In the genomic region with DNA sequence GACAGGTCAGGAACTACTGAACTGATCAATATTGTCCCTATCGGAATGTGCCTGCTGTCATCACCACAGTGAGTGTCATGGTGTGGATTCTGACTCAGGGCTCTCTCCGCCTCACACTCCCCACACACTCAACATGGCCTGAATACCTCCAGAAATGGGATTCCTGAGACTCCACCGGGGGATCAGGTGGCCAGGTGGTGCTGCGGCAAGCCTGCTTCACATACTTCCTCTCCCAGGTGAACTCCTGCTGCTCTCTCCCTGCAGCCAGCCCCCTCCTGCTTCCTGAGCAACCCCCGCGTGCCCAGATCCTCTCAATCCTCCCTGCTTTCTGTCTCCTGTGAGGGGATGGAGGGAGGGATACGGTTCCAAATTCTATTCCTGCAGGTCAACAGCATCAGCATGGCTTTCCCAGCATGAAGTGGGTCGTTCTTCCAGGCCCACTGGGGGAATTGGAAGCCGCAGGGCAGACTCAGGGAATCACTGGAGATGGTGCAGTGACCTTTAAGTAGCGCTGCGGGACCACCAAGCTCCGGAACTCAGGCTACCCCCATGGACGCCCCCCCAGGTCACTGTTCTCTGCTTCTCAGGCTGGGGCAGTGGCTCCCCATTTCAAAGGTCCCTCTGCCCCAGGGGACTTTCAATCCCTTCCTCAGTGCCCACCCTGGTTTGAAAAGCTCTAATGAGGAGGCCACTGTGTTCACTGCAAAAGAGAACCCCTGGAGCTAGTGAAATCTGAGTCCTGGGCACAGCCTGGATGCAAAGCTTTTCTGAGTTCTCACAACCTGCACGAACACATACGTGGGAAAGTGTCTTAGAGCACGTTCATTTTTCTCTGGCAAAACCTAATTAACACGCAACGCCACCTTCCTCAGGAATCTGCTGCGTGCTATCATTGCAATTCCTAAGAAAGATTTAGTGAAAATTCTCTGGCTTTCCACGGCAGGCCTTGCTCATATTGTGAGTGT, we compare ENCODE assay signal across 17 cellular contexts.
DNase-seq lines count a peak whose midpoint lies in the region; ATAC-seq and TF ChIP-seq lines count a peak whose summit lies in the region.
"Had no signal": no experiment of that assay in that cellular context is flagged by ENCODE, and none has a peak within 500 bp of the region (broad histone marks: within the 10 kb centered on the region; RNA-seq: fewer than 3 reads in every experiment).

No MANE protein-coding gene starts in this region.

- no peak overlapping the region for H3K18ac ChIP-seq in IMR-90 (ENCODE audit: low read depth, low read length)

- 0 out of 2 replicates have a peak overlapping the region, but pooled peaks have one; percentile 36 for H2BK120ac ChIP-seq in IMR-90 (ENCODE audit: low read depth, low read length)

- no peak overlapping the region for H2AFZ ChIP-seq in IMR-90 (replicated peaks; ENCODE audit: low read length, poor library complexity)
- no peak overlapping the region for H2AFZ ChIP-seq in hepatocyte
- H2AFZ ChIP-seq: PC-9 had no signal

- no peak overlapping the region for H3K9ac ChIP-seq in IMR-90 (ENCODE audit: low read depth, low read length)

- H4K20me1 ChIP-seq in IMR-90 (ENCODE audit: insufficient read depth, low read length) (no peaks in the 10 kb centered on the region), hepatocyte (ENCODE audit: insufficient read depth, poor library complexity, severe bottlenecking) (no peaks in the 10 kb centered on the region)
- H4K20me1 ChIP-seq: BLaER1 treated with 17β-estradiol and CSF1 and Interleukin-3, amounts not matched to agents 10 nM and 100 nM had no signal

- no peak for TF ChIP-seq RAD21 in IMR-90 (IDR thresholded peaks at IDR 0.05; ENCODE audit: low read length)

- H3K14ac ChIP-seq in IMR-90 (replicated peaks; ENCODE audit: low read depth, low read length), result no peak overlapping the region; the same call in 1 of the 2 replicates

- H2BK5ac ChIP-seq in IMR-90 (ENCODE audit: low read depth, low read length, poor library complexity, severe bottlenecking), result no peak overlapping the region

- peak overlapping the region in 1 of 2 experiments; percentile 24; a peak in 1 of 4 replicates for H4K8ac ChIP-seq in IMR-90 (ENCODE audit: low read depth in 2 of 2, low read length in 2 of 2)

- peak overlapping the region; percentile 74; the same call in 1 of the 2 replicates for H3K4ac ChIP-seq in IMR-90 (ENCODE audit: low read depth, low read length)

- in situ Hi-C loops in IMR-90 (cut with MboI; ENCODE audit: low sequenced_read_pairs), result no loop called here

- TF ChIP-seq POLR2A in IMR-90 (IDR thresholded peaks at IDR 0.05; ENCODE audit: low read depth, low read length), result no peak

- H3K27ac ChIP-seq in IMR-90 (ENCODE audit: insufficient read depth, low read length) (no peak overlapping the region), hepatocyte (peak overlapping the region; percentile 70)
- H3K27ac ChIP-seq: PC-9 had no signal

- dilution Hi-C loops in IMR-90 (cut with HindIII; ENCODE audit: low sequenced_read_pairs, unreplicated experiment), result no loop called here

- ATAC-seq in IMR-90 (ENCODE audit: low read depth), result no peak
- peak; percentile 1; the same call in 1 of the 3 replicates for ATAC-seq in SK-N-SH treated with all-trans-retinoic acid at 6 μM for 48 hours
- ATAC-seq in GM21367 (IDR thresholded peaks at IDR 0.05; ENCODE audit: unreplicated experiment), result no peak
- no peak for ATAC-seq in GM21528 (IDR thresholded peaks at IDR 0.05; ENCODE audit: low FRiP score, unreplicated experiment)
- ATAC-seq in GM19395 (IDR thresholded peaks at IDR 0.05; ENCODE audit: unreplicated experiment), result no peak
- no peak for ATAC-seq in GM21447 (IDR thresholded peaks at IDR 0.05; ENCODE audit: unreplicated experiment)
- ATAC-seq: activated CD4-positive, CD25-positive, alpha-beta regulatory T cell treated with anti-CD3 and anti-CD28 coated beads, Interleukin-2, amount 50 U/mL, for 24 hours; left colon had no signal

- no peak overlapping the region for H4K5ac ChIP-seq in IMR-90 (ENCODE audit: low read depth, low read length)

- peak overlapping the region; percentile 81; the same call in 1 of the 2 replicates for H2AK5ac ChIP-seq in IMR-90 (ENCODE audit: low read depth, low read length)

- no peaks in the 10 kb centered on the region for H3K79me1 ChIP-seq in IMR-90 (ENCODE audit: low read depth in 1 of 2, low read length in 2 of 2)

- POLR2A ChIA-PET in IMR-90 (lab: Charles Lee; ENCODE audit: unreplicated experiment), result no interaction called here

- no peak overlapping the region for H4K91ac ChIP-seq in IMR-90 (ENCODE audit: insufficient read depth, low read depth, low read length)

- no TSS peak for BruUV-seq in IMR-90 (replicated peaks; lab: Mats Ljungman, UMichigan)

- H3K4me2 ChIP-seq in IMR-90 (ENCODE audit: low read depth, low read length) (no peak overlapping the region), hepatocyte (no peak overlapping the region)
- H3K4me2 ChIP-seq: PC-9 had no signal

- no peaks in the 10 kb centered on the region for H3K79me2 ChIP-seq in hepatocyte

- H2BK20ac ChIP-seq in IMR-90 (ENCODE audit: low read depth, low read length), result peak overlapping the region; percentile 65

- CTCF ChIA-PET in IMR-90 (lab: Yijun Ruan, JAX), result no interaction called here

- 87% methylated on average over 4 of the region's 20 CpGs; no CpG with 5 or more reads in 1 of the 2 experiments for WGBS in IMR-90 (ENCODE audit: extremely low coverage in 2 of 2, insufficient read length in 1 of 2), 2 experiments
- WGBS in hepatocyte (ENCODE audit: low lambda C conversion rate, missing lambda C conversion rate), result 76% methylated on average over 20 of the region's 20 CpGs

- H3K4me1 ChIP-seq in IMR-90 (ENCODE audit: control insufficient read depth, insufficient read depth, low read length) (peaks cover 8% of the 10 kb centered on the region), hepatocyte (ENCODE audit: insufficient read depth) (peaks cover 21% of the 10 kb centered on the region)

- TF ChIP-seq CTCF in IMR-90 (conservative IDR thresholded peaks at IDR 0.05; ENCODE audit: low read depth, low read length) (no peak), hepatocyte (IDR thresholded peaks at IDR 0.05; ENCODE audit: poor library complexity) (no peak)

- H2AK9ac ChIP-seq in IMR-90 (replicated peaks; ENCODE audit: low read depth, low read length, poor library complexity), result no peak overlapping the region

- H3K36me3 ChIP-seq in IMR-90 (ENCODE audit: control insufficient read depth, insufficient read depth, low read length) (no peaks in the 10 kb centered on the region), hepatocyte (replicated peaks; ENCODE audit: insufficient read depth, low read depth) (no peaks in the 10 kb centered on the region)
- H3K36me3 ChIP-seq: BLaER1 treated with 17β-estradiol and CSF1 and Interleukin-3, amounts not matched to agents 10 nM and 100 nM; right atrium auricular region had no signal

- H3K9me3 ChIP-seq in IMR-90 (ENCODE audit: control insufficient read depth, insufficient read depth, low read length) (no peaks in the 10 kb centered on the region; the same call in 1 of the 2 replicates), hepatocyte (ENCODE audit: low read depth) (no peaks in the 10 kb centered on the region)

- H3K9me2 ChIP-seq in hepatocyte (replicated peaks; ENCODE audit: insufficient read depth), result no peaks in the 10 kb centered on the region

- no peak overlapping the region for H3K23ac ChIP-seq in IMR-90 (ENCODE audit: low read depth, low read length)

- H2BK15ac ChIP-seq in IMR-90 (ENCODE audit: low read depth, low read length), result peak overlapping the region; percentile 46; the same call in 2 of the 3 replicates

- DNase-seq in IMR-90, result no peak
- DNase-seq in hepatocyte (ENCODE audit: low spot score), result no peak
- peak; percentile 40 for DNase-seq in posterior vena cava (ENCODE audit: low spot score)
- DNase-seq: activated CD8-positive, alpha-beta memory T cell treated with anti-CD3 and anti-CD28 coated beads, Interleukin-2, amount 50 U/mL, for 48 hours; erythroblast; left colon; NCI-H2227 treated with DMSO at 0.1 percent for 48 hours; stimulated activated CD4-positive, alpha-beta T cell treated with anti-CD3 and anti-CD28 coated beads, Interleukin-4, amount 100 ng/mL, for 1 hour had no signal

- H3K4me3 ChIP-seq in IMR-90 (ENCODE audit: insufficient read depth, low read depth, low read length), result no peak overlapping the region
- H3K4me3 ChIP-seq in hepatocyte, result no peak overlapping the region
- H3K4me3 ChIP-seq: BLaER1 treated with 17β-estradiol and CSF1 and Interleukin-3, amounts not matched to agents 10 nM and 100 nM; PC-9; right atrium auricular region had no signal

- 0 out of 2 replicates have a peak, but pooled peaks cover 5% of the 10 kb centered on the region for H3K9me1 ChIP-seq in IMR-90 (ENCODE audit: insufficient read depth, low read length)

- intact Hi-C loops in IMR-90 (cut with micrococcal nuclease), result no loop called here
- intact Hi-C loops in posterior vena cava (cut with DNase I), result no loop called here

- H3K56ac ChIP-seq in IMR-90 (ENCODE audit: extremely low read depth, insufficient read depth, low read length), result no peak overlapping the region

- no peaks in the 10 kb centered on the region; the same call in 1 of the 2 replicates for H3K27me3 ChIP-seq in IMR-90 (ENCODE audit: control insufficient read depth, insufficient read depth, low read length)
- H3K27me3 ChIP-seq in hepatocyte, result no peaks in the 10 kb centered on the region
- H3K27me3 ChIP-seq: BLaER1 treated with 17β-estradiol and CSF1 and Interleukin-3, amounts not matched to agents 10 nM and 100 nM; right atrium auricular region had no signal

TF ChIP-seq in IMR-90, 13 proteins besides CTCF, POLR2A, EP300 and RAD21 (continues in another document):
- TF ChIP-seq SMC3 (IDR thresholded peaks at IDR 0.05; ENCODE audit: low read depth, low read length), result no peak
- TF ChIP-seq RCOR1 (IDR thresholded peaks at IDR 0.05; ENCODE audit: insufficient replicate concordance, low read length), result no peak
- no peak for TF ChIP-seq RFX5 (IDR thresholded peaks at IDR 0.05; ENCODE audit: low read depth, low read length)

TF ChIP-seq in SK-N-SH treated with all-trans-retinoic acid at 6 μM for 48 hours, 23 proteins besides CTCF, POLR2A, EP300 and RAD21 (continues in another document):
- no peak for TF ChIP-seq RARB (CRISPR knock-in tag; IDR thresholded peaks at IDR 0.05)
- TF ChIP-seq ZFP3 (CRISPR knock-in tag; IDR thresholded peaks at IDR 0.05), result no peak
- TF ChIP-seq, protein P1, sequence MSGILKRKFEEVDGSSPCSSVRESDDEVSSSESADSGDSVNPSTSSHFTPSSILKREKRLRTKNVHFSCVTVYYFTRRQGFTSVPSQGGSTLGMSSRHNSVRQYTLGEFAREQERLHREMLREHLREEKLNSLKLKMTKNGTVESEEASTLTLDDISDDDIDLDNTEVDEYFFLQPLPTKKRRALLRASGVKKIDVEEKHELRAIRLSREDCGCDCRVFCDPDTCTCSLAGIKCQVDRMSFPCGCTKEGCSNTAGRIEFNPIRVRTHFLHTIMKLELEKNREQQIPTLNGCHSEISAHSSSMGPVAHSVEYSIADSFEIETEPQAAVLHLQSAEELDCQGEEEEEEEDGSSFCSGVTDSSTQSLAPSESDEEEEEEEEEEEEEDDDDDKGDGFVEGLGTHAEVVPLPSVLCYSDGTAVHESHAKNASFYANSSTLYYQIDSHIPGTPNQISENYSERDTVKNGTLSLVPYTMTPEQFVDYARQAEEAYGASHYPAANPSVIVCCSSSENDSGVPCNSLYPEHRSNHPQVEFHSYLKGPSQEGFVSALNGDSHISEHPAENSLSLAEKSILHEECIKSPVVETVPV (CRISPR knock-in tag; IDR thresholded peaks at IDR 0.05), result no peak
- TF ChIP-seq BACH2 (CRISPR knock-in tag; IDR thresholded peaks at IDR 0.05; ENCODE audit: borderline replicate concordance), result no peak
